8 cellular contexts compared by ENCODE assay signal in the genomic region with DNA sequence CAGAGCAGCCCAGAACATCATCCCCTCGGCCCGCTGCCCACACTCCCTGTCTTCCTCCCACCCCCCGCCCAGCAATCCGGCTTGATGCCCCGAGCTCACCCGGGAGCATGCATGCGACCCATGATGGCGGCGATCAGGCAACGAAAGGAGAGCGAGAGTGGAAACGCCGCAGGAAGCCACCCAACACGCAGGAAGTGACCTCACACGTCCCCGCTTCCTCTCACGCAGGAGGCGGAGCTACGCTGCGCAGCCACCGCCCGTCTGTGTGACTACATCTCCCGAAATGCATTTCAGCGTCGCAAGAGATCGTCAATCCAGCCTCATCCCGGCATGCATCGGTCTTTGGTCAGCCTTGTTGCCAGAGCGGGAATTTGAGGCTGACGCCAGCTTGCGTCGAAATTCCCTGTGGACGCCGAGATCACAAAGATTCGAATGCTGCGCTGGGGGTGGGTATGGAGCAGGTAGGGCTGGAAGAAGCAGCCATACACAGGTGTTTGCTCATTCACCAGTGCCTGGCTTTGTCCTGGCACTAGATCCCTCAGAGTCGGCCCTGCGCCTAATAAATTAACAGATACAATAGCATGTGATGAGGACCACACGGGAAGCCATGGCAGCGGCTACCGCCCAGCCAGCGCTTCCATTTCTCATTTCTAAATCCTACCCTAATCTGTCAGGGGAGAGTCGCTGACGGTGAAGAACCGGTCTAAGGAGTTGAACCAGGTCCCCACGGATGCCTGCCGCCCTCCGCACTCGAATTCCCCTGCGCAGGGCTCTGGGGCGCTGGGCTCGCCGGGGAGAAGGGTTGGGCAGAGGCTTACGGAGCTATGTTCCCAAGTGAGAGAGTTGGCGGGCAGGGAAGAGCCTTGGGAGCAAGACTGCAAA. TPM values are rescaled to one million over a fixed set of nuclear protein-coding genes. Genes with fewer than 3 reads are reported as not detected.
A peak's percentile ranks its signal among the peaks of the same experiment; 100 is the strongest.
DNase-seq lines count a peak whose midpoint lies in the region; ATAC-seq and TF ChIP-seq lines count a peak whose summit lies in the region.

A gene (minus strand): TSS at position 148 of the 882 bp plus-strand sequence. CDS start 26 bp downstream, at position 122.

- H3K27me3 Mint-ChIP-seq in H9 (ENCODE audit: low read depth) (no peaks in the 10 kb centered on the region; the same call in 1 of the 2 replicates), nephron progenitor cell (ENCODE audit: low read depth, poor library complexity) (no peaks in the 10 kb centered on the region)
- no peaks in the 10 kb centered on the region for H3K27me3 Mint-ChIP-seq in stimulated activated naive CD8-positive, alpha-beta T cell treated with anti-CD3 and anti-CD28 coated beads, Interleukin-15, amount 100 ng/mL, for 72 hours

- no peak within 1 kb of the TSS for H2AK5ac ChIP-seq in H9 (ENCODE audit: insufficient read length, low read length)

- H2BK15ac ChIP-seq in H9 (ENCODE audit: low read depth, low read length): no peak within 1 kb of the TSS

- H3K27me3 ChIP-seq in H9 (ENCODE audit: insufficient read depth, low read length): no peaks in the 10 kb centered on the region
- no peaks in the 10 kb centered on the region for H3K27me3 ChIP-seq in MG63

- no peaks in the 10 kb centered on the region for H4K20me1 ChIP-seq in H9 (ENCODE audit: control insufficient read depth, insufficient read depth, insufficient read length)

- peak within 1 kb of the TSS; percentile 98 for H3K4me2 ChIP-seq in H9 (ENCODE audit: insufficient read depth, insufficient read length, low read length)

- no peak within 1 kb of the TSS for H2BK20ac ChIP-seq in H9 (ENCODE audit: low read depth, low read length, poor library complexity, severe bottlenecking)

- no peaks in the 10 kb centered on the region for H3K9me3 ChIP-seq in H9 (ENCODE audit: control insufficient read depth, low read depth, low read length)
- H3K9me3 ChIP-seq in MG63: no peaks in the 10 kb centered on the region

- H2BK12ac ChIP-seq in H9 (ENCODE audit: insufficient read length, low read depth, low read length): no peak within 1 kb of the TSS

- peak within 1 kb of the TSS; percentile 99 for H3K4me3 Mint-ChIP-seq in H9
- peak within 1 kb of the TSS; percentile 100 for H3K4me3 Mint-ChIP-seq in nephron progenitor cell
- peak within 1 kb of the TSS; percentile 98 to 100 for H3K4me3 Mint-ChIP-seq in stimulated activated naive CD8-positive, alpha-beta T cell treated with anti-CD3 and anti-CD28 coated beads, Interleukin-15, amount 100 ng/mL, for 72 hours

- H3K79me2 ChIP-seq in H9 (ENCODE audit: insufficient read depth, low read length): peaks cover 5% of the 10 kb centered on the region; the same call in 1 of the 2 replicates

- H3K9ac ChIP-seq in H9 (ENCODE audit: extremely low read depth, insufficient read length, low read length): peak within 1 kb of the TSS; percentile 93

- DNase-seq in ELR (ENCODE audit: low read depth) (peak; percentile 99), H9 (peak; percentile 99), MG63 (peak; percentile 94), SHP77 treated with DMSO at 0.1 percent for 48 hours (lab: John Stamatoyannopoulos, UW) (peak; percentile 57), fibroblast of the conjunctiva (ENCODE audit: low read depth) (peak; percentile 99), nephron progenitor cell (peak; percentile 92)
- DNase-seq in activated effector memory CD4-positive, alpha-beta T cell treated with anti-CD3 and anti-CD28 coated beads, Interleukin-2, amount 50 U/mL, for 16 hours: peak; percentile 98
- peak; percentile 90 to 96 for DNase-seq in stimulated activated naive CD8-positive, alpha-beta T cell treated with anti-CD3 and anti-CD28 coated beads, Interleukin-15, amount 100 ng/mL, for 72 hours

- no peak within 1 kb of the TSS for H3T11ph ChIP-seq in H9 (ENCODE audit: low read length)

- H3K4me1 Mint-ChIP-seq in H9: peaks cover 8 to 20% of the 10 kb centered on the region in 2 experiments; a peak in 3 of 4 replicates
- H3K4me1 Mint-ChIP-seq in nephron progenitor cell: peaks cover 34% of the 10 kb centered on the region
- peaks cover 49% of the 10 kb centered on the region for H3K4me1 Mint-ChIP-seq in stimulated activated naive CD8-positive, alpha-beta T cell treated with anti-CD3 and anti-CD28 coated beads, Interleukin-15, amount 100 ng/mL, for 72 hours

- no peak within 1 kb of the TSS for H4K91ac ChIP-seq in H9 (ENCODE audit: insufficient read length, low read depth, low read length)

- H3K18ac ChIP-seq in H9 (ENCODE audit: insufficient read length, low read depth, low read length): peak within 1 kb of the TSS; percentile 80

- no peak within 1 kb of the TSS for H4K8ac ChIP-seq in H9 (replicated peaks; ENCODE audit: insufficient read length, low read depth, low read length)

- H2BK5ac ChIP-seq in H9 (ENCODE audit: insufficient read length, low read length): peak within 1 kb of the TSS; percentile 12

- H3K36me3 ChIP-seq in MG63: peaks cover 42% of the 10 kb centered on the region

- H3K4me3 ChIP-seq in MG63: peak within 1 kb of the TSS; percentile 97

- H3K36me3 Mint-ChIP-seq in H9 (ENCODE audit: insufficient read depth in 1 of 3, low read depth in 3 of 3) (peaks cover 34 to 53% (median 51%) of the 10 kb centered on the region in 3 experiments), nephron progenitor cell (ENCODE audit: low read depth) (peaks cover 36% of the 10 kb centered on the region)

- H3K14ac ChIP-seq in H9 (ENCODE audit: insufficient read depth, low read length): peak within 1 kb of the TSS; percentile 93

- H3K9me3 Mint-ChIP-seq in H9 (peaks cover 0 to 3% of the 10 kb centered on the region in 2 experiments; a peak in 1 of 5 replicates), nephron progenitor cell (peaks cover 4% of the 10 kb centered on the region)
- no peaks in the 10 kb centered on the region for H3K9me3 Mint-ChIP-seq in stimulated activated naive CD8-positive, alpha-beta T cell treated with anti-CD3 and anti-CD28 coated beads, Interleukin-15, amount 100 ng/mL, for 72 hours

- peaks cover 5% of the 10 kb centered on the region for H3K23me2 ChIP-seq in H9 (ENCODE audit: insufficient read length, low read depth, low read length, poor library complexity, severe bottlenecking)

- TF ChIP-seq CTCF in H9 (conservative IDR thresholded peaks at IDR 0.05) (no peak), nephron progenitor cell (IDR thresholded peaks at IDR 0.05) (no peak)

- H3K79me1 ChIP-seq in H9 (ENCODE audit: insufficient read depth, low read depth, low read length, poor library complexity, severe bottlenecking): no peaks in the 10 kb centered on the region

- H3K27ac ChIP-seq in H9 (ENCODE audit: insufficient read length, low read depth, low read length): peak within 1 kb of the TSS; percentile 74

- H3K4me1 ChIP-seq in H9 (ENCODE audit: insufficient read depth, low read length): no peaks in the 10 kb centered on the region; the same call in 1 of the 2 replicates

- no CpG with 5 or more reads among the region's 55 CpGs for WGBS in H9 (ENCODE audit: extremely low coverage, insufficient read length, low lambda C conversion rate)

- no peak within 1 kb of the TSS for H2AFZ ChIP-seq in H9 (ENCODE audit: low read length)

- ATAC-seq in stimulated activated naive CD8-positive, alpha-beta T cell treated with anti-CD3 and anti-CD28 coated beads, Interleukin-15, amount 100 ng/mL, for 72 hours: peak; percentile 98

- H3K4ac ChIP-seq in H9 (ENCODE audit: low read depth, low read length): peak within 1 kb of the TSS; percentile 54; the same call in 1 of the 2 replicates

- H3K27ac Mint-ChIP-seq in H9 (peak within 1 kb of the TSS; percentile 97 to 98 (median 98)), nephron progenitor cell (peak within 1 kb of the TSS; percentile 97)
- peak within 1 kb of the TSS; percentile 97 to 99 for H3K27ac Mint-ChIP-seq in stimulated activated naive CD8-positive, alpha-beta T cell treated with anti-CD3 and anti-CD28 coated beads, Interleukin-15, amount 100 ng/mL, for 72 hours

- no peak within 1 kb of the TSS for H3K23ac ChIP-seq in H9 (ENCODE audit: insufficient read length, low read depth, low read length)

- H3K56ac ChIP-seq in H9 (ENCODE audit: insufficient read length, low read depth, low read length): peak within 1 kb of the TSS; percentile 9

- no peak within 1 kb of the TSS for H2BK120ac ChIP-seq in H9 (ENCODE audit: low read depth, low read length, poor library complexity, severe bottlenecking)

- H4K5ac ChIP-seq in H9 (ENCODE audit: insufficient read length, low read depth, low read length): peak within 1 kb of the TSS; percentile 13

RNA-seq across cellular contexts. Expression of the gene that starts here (rescaled TPM):
- 1,466 and 1,469 TPM in 2 replicates for total RNA-seq in H9 (2021)
- 775 and 982 TPM in 2 replicates for total RNA-seq in MG63 (2014; rRNA removed; shearing (Covaris generic); ENCODE audit: low replicate concordance)

Comparison
In these comparisons a context has a peak if more than half of its experiments do, and no peak if none do; other contexts are left out.
1. Peak in every context shown above with its lines: DNase-seq, ATAC-seq, H3K4me3 ChIP-seq and H3K27ac ChIP-seq.